Comparison of ENCODE assay signal across 9 cellular contexts in the genomic region with DNA sequence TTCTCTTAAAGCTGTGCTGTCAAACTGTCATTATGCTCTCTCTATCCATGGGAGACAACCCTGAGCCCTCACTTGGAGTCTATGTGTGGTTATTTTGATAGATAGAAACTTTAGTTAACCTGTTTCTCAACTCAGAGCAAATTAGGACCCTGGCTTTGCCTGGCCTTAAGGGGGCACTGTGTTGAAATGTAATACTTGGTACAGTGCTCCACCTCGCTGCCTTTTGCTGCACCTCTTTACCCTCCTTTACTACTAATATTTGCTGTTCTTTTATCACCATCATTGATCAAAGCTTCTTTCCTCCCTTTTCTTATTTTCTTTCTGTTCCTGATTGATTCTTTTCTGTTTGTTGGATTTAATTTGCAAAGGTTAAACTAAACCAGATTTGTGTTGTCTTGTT. TPM values are rescaled to one million over a fixed set of nuclear protein-coding genes. Genes with fewer than 3 reads are reported as not detected.
DNase-seq lines count a peak whose midpoint lies in the region; ATAC-seq and TF ChIP-seq lines count a peak whose summit lies in the region.
"Had no signal": no experiment of that assay in that cellular context is flagged by ENCODE, and none has a peak within 500 bp of the region (broad histone marks: within the 10 kb centered on the region; RNA-seq: fewer than 3 reads in every experiment).

No MANE protein-coding gene starts in this region.

- no peaks in the 10 kb centered on the region for H3K36me3 Mint-ChIP-seq in Calu3 (ENCODE audit: insufficient read depth, unreplicated experiment)

- DNase-seq in Calu3: peak; percentile 24
- DNase-seq in kidney epithelial cell (ENCODE audit: low read depth): no peak
- DNase-seq in ureter (ENCODE audit: low spot score): no peak
- DNase-seq in NK-92 (lab: John Stamatoyannopoulos, UW; ENCODE audit: unreplicated experiment): no peak
- DNase-seq in NCI-H345 treated with DMSO at 0.1 percent for 48 hours (lab: John Stamatoyannopoulos, UW; ENCODE audit: unreplicated experiment): no peak

- no peak overlapping the region for H3K27ac Mint-ChIP-seq in Calu3 (ENCODE audit: unreplicated experiment)
- H3K27ac Mint-ChIP-seq: brain had no signal

- H3K27me3 Mint-ChIP-seq in Calu3 (ENCODE audit: unreplicated experiment): no peaks in the 10 kb centered on the region

- no peaks in the 10 kb centered on the region for H3K9me3 Mint-ChIP-seq in Calu3 (ENCODE audit: low read depth, unreplicated experiment)

- no peak overlapping the region for H3K4me3 ChIP-seq in kidney epithelial cell (ENCODE audit: low read depth, low read length)

- peaks cover 69% of the 10 kb centered on the region for H3K4me1 Mint-ChIP-seq in Calu3 (ENCODE audit: low read depth, unreplicated experiment)

- H3K36me3 ChIP-seq in kidney epithelial cell (ENCODE audit: control insufficient read depth, insufficient read depth, low read length): no peaks in the 10 kb centered on the region

- no TSS peak for BruUV-seq in Calu3 (replicated peaks; lab: Mats Ljungman, UMichigan)

- TF ChIP-seq CTCF in Calu3 (IDR thresholded peaks at IDR 0.05; ENCODE audit: unreplicated experiment) (no peak), kidney epithelial cell (IDR thresholded peaks at IDR 0.05; ENCODE audit: insufficient read depth, low read length, poor library complexity, severe bottlenecking) (peak; percentile 56)

- CTCF ChIA-PET in Calu3 (lab: Charles Lee): interaction anchor here (0.6 to 1.0 kb wide), 2 partner anchors 13 to 27 kb away, joined by 4 to 10 read pairs; no protein-coding TSS in a partner anchor

- intact Hi-C loops in Calu3 (cut with micrococcal nuclease; ENCODE audit: unreplicated experiment): no loop called here

- ATAC-seq in GM19324 (IDR thresholded peaks at IDR 0.05; ENCODE audit: low FRiP score, unreplicated experiment) (peak; percentile 64), SK-N-SH treated with all-trans-retinoic acid at 6 μM for 48 hours (peak; percentile 63; the same call in 2 of the 3 replicates), GM19455 (IDR thresholded peaks at IDR 0.05; ENCODE audit: unreplicated experiment) (no peak)

- no peak overlapping the region for H3K4me3 Mint-ChIP-seq in Calu3 (ENCODE audit: low read depth, unreplicated experiment)
- H3K4me3 Mint-ChIP-seq: brain had no signal

- H3K27me3 ChIP-seq in kidney epithelial cell (ENCODE audit: control insufficient read depth, insufficient read depth, low read length): no peaks in the 10 kb centered on the region

TF ChIP-seq in SK-N-SH treated with all-trans-retinoic acid at 6 μM for 48 hours, 23 proteins besides CTCF, POLR2A, EP300 and RAD21:
- TF ChIP-seq ZNF70 (CRISPR knock-in tag; IDR thresholded peaks at IDR 0.05) (peak; percentile 25; the same call in 1 of the 2 replicates), ZFP30 (CRISPR knock-in tag; IDR thresholded peaks at IDR 0.05) (no peak)

RNA-seq across cellular contexts. Expression of gene STT3B, which starts 34.3 kb away (rescaled TPM):
- total RNA-seq in Calu3 (2022) (138 and 202 TPM in 2 replicates), kidney epithelial cell (106 and 110 TPM in 2 replicates), ureter (169 TPM)
